30 cellular contexts compared by ENCODE assay signal in the genomic region with DNA sequence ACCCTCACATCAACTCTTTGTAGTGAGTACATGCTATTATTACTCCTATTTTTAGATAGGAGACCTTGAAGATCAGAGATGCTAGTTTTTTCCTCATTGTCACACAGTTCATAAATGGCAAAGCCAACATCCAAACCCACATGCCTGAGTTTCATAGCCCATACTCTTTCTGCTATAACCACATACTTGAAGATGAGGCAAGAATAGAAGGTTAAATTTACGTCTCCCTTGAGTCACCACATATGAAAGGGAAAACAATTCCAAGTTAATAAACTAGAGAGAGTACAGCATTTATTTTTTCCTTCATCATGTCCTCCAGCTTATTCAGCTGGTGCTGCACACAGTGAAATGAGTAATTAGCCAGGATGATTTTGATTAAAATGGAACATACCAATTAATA. TPM values are rescaled to one million over a fixed set of nuclear protein-coding genes. Genes with fewer than 3 reads are reported as not detected.
"Had no signal": no experiment of that assay in that cellular context is flagged by ENCODE, and none has a peak within 500 bp of the region (broad histone marks: within the 10 kb centered on the region; RNA-seq: fewer than 3 reads in every experiment).

No MANE protein-coding gene starts in this region.

- H3K27ac Mint-ChIP-seq: activated CD4-positive, alpha-beta memory T cell treated with anti-CD3 and anti-CD28 coated beads for 36 hours; activated naive CD4-positive, alpha-beta T cell treated with anti-CD3 and anti-CD28 coated beads for 36 hours; activated naive CD8-positive, alpha-beta T cell treated with anti-CD3 and anti-CD28 coated beads for 36 hours; activated T-helper 1 cell treated with anti-CD3 and anti-CD28 coated beads, Interleukin-12 subunit alpha, Interleukin-12 subunit beta, Interleukin-2, Interleukin-4 antibody, amounts not matched to agents 30 ng/mL and 10 ng/mL and 1 ng/mL, durations not matched to agents 14 hours and 24 hours and 36 hours; brain; immature natural killer cell; natural killer cell; neural progenitor cell; T-helper 2 cell treated with Interferon-gamma antibody and Interleukin-4, amounts not matched to agents 5 μg/mL and 100 μg/mL, for 36 hours had no signal

- H3K9me3 ChIP-seq: adrenal gland, ascending aorta, heart left ventricle, spleen, testis, transverse colon had no signal

- DNase-seq: activated CD4-positive, alpha-beta memory T cell treated with anti-CD3 and anti-CD28 coated beads for 36 hours; activated CD4-positive, alpha-beta T cell treated with anti-CD3 and anti-CD28 coated beads for 4 hours; activated CD4-positive, CD25-positive, alpha-beta regulatory T cell; activated CD8-positive, alpha-beta memory T cell treated with anti-CD3 and anti-CD28 coated beads, Interleukin-2, amount 50 U/mL, for 4 hours; activated effector memory CD4-positive, alpha-beta T cell treated with anti-CD3 and anti-CD28 coated beads, Interleukin-2, amount 50 U/mL, for 16 hours; activated naive CD4-positive, alpha-beta T cell treated with anti-CD3 and anti-CD28 coated beads for 36 hours; activated naive CD8-positive, alpha-beta T cell treated with anti-CD3 and anti-CD28 coated beads for 36 hours; activated T-cell treated with anti-CD3 and anti-CD28 coated beads, Interleukin-2, amount 50 U/mL, for 1 hour; adrenal gland; cortex of kidney; heart left ventricle; hypothalamus; immature natural killer cell; natural killer cell; occipital lobe; posterior cingulate gyrus; right cardiac atrium; spleen; stimulated activated naive CD4-positive, alpha-beta T cell treated with Interleukin-2 at 50 U/mL for 16 hours; T-helper 1 cell; testis; transverse colon had no signal

- ATAC-seq: heart left ventricle, natural killer cell, right cardiac atrium had no signal

- H2AFZ ChIP-seq: neural progenitor cell had no signal

- H3K9ac ChIP-seq: neural progenitor cell had no signal

- H3K27ac ChIP-seq: adrenal gland, ascending aorta, cardiac muscle cell, heart left ventricle, neural progenitor cell, spleen, testis, transverse colon had no signal

- H3K4me1 ChIP-seq: adrenal gland, ascending aorta, heart left ventricle, neural progenitor cell, spleen, testis, transverse colon had no signal

- H3K4me3 Mint-ChIP-seq: activated CD4-positive, alpha-beta memory T cell treated with anti-CD3 and anti-CD28 coated beads for 36 hours; activated naive CD4-positive, alpha-beta T cell treated with anti-CD3 and anti-CD28 coated beads for 36 hours; activated naive CD8-positive, alpha-beta T cell treated with anti-CD3 and anti-CD28 coated beads for 36 hours; activated T-helper 1 cell treated with anti-CD3 and anti-CD28 coated beads, Interleukin-12 subunit alpha, Interleukin-12 subunit beta, Interleukin-2, Interleukin-4 antibody, amounts not matched to agents 30 ng/mL and 10 ng/mL and 1 ng/mL, durations not matched to agents 14 hours and 24 hours and 36 hours; brain; immature natural killer cell; natural killer cell; neural progenitor cell; T-helper 2 cell treated with Interferon-gamma antibody and Interleukin-4, amounts not matched to agents 5 μg/mL and 100 μg/mL, for 36 hours had no signal

- H3K9me3 Mint-ChIP-seq: activated CD4-positive, alpha-beta memory T cell treated with anti-CD3 and anti-CD28 coated beads for 36 hours; activated naive CD4-positive, alpha-beta T cell treated with anti-CD3 and anti-CD28 coated beads for 36 hours; activated naive CD8-positive, alpha-beta T cell treated with anti-CD3 and anti-CD28 coated beads for 36 hours; activated T-helper 1 cell treated with anti-CD3 and anti-CD28 coated beads, Interleukin-12 subunit alpha, Interleukin-12 subunit beta, Interleukin-2, Interleukin-4 antibody, amounts not matched to agents 30 ng/mL and 10 ng/mL and 1 ng/mL, durations not matched to agents 14 hours and 24 hours and 36 hours; brain; natural killer cell; neural progenitor cell; T-helper 2 cell treated with Interferon-gamma antibody and Interleukin-4, amounts not matched to agents 5 μg/mL and 100 μg/mL, for 36 hours had no signal

- H3K4me2 ChIP-seq: neural progenitor cell had no signal

- H3K36me3 ChIP-seq: adrenal gland, ascending aorta, cardiac muscle cell, neural progenitor cell, transverse colon had no signal

- H3K4me1 Mint-ChIP-seq: activated naive CD8-positive, alpha-beta T cell treated with anti-CD3 and anti-CD28 coated beads for 36 hours; immature natural killer cell; natural killer cell had no signal

- H3K36me3 Mint-ChIP-seq: activated CD4-positive, alpha-beta memory T cell treated with anti-CD3 and anti-CD28 coated beads for 36 hours; activated naive CD8-positive, alpha-beta T cell treated with anti-CD3 and anti-CD28 coated beads for 36 hours; brain; natural killer cell; neural progenitor cell had no signal

- H3K4me3 ChIP-seq: adrenal gland, ascending aorta, cardiac muscle cell, heart left ventricle, neural progenitor cell, spleen, testis, transverse colon had no signal

- H3K27me3 ChIP-seq: adrenal gland, ascending aorta, heart left ventricle, neural progenitor cell, spleen, testis, transverse colon had no signal

RNA-seq across cellular contexts. Expression of a gene that starts 23.7 kb away (rescaled TPM):
- total RNA-seq: ascending aorta had no signal

RNA-seq across cellular contexts. Expression of a gene that starts 42.4 kb away (rescaled TPM):
- total RNA-seq: activated CD4-positive, alpha-beta memory T cell treated with anti-CD3 and anti-CD28 coated beads for 36 hours; activated CD8-positive, alpha-beta memory T cell treated with anti-CD3 and anti-CD28 coated beads for 36 hours; activated naive CD4-positive, alpha-beta T cell treated with anti-CD3 and anti-CD28 coated beads for 36 hours; activated naive CD8-positive, alpha-beta T cell treated with anti-CD3 and anti-CD28 coated beads for 36 hours; activated T-helper 1 cell treated with anti-CD3 and anti-CD28 coated beads, Interleukin-12 subunit alpha, Interleukin-12 subunit beta, Interleukin-2, Interleukin-4 antibody, amounts not matched to agents 30 ng/mL and 10 ng/mL and 1 ng/mL, durations not matched to agents 14 hours and 24 hours and 36 hours; chondrocyte; natural killer cell had no signal
- polyA plus RNA-seq: immature natural killer cell had no signal
